8 cellular contexts compared by ENCODE assay signal in genomic region chr11:128734439-128735224, GRCh38. TPM values are rescaled to one million over a fixed set of nuclear protein-coding genes. Genes with fewer than 3 reads are reported as not detected.
DNase-seq lines count a peak whose midpoint lies in the region; ATAC-seq and TF ChIP-seq lines count a peak whose summit lies in the region.

No MANE protein-coding gene starts in this region.

- no peaks in the 10 kb centered on the region for H3K27me3 ChIP-seq in DOHH2 (ENCODE audit: control insufficient read depth, low read length)
- no peaks in the 10 kb centered on the region for H3K27me3 ChIP-seq in esophagus muscularis mucosa

- peak overlapping the region; percentile 65 for H3K4me3 ChIP-seq in DOHH2 (ENCODE audit: low read length)
- peak overlapping the region; percentile 15; the same call in 1 of the 2 replicates for H3K4me3 ChIP-seq in iPS-18c (ENCODE audit: insufficient read depth, low read depth, low read length)
- H3K4me3 ChIP-seq in esophagus muscularis mucosa = no peak overlapping the region

- H3K36me3 ChIP-seq in DOHH2 (ENCODE audit: control insufficient read depth, low read length) (peaks cover 34% of the 10 kb centered on the region), esophagus muscularis mucosa (no peaks in the 10 kb centered on the region)

- ATAC-seq in GM21723 (IDR thresholded peaks at IDR 0.05; ENCODE audit: unreplicated experiment) = peak; percentile 38

- peaks cover 99% of the 10 kb centered on the region for H3K79me2 ChIP-seq in DOHH2 (ENCODE audit: control insufficient read depth, low read length)

- no peaks in the 10 kb centered on the region for H4K20me1 ChIP-seq in DOHH2 (ENCODE audit: control insufficient read depth, insufficient read depth, low read depth, low read length)

- no peaks in the 10 kb centered on the region for H3K9me3 ChIP-seq in DOHH2 (ENCODE audit: control insufficient read depth, insufficient read depth, low read length)
- H3K9me3 ChIP-seq in iPS-18c (ENCODE audit: control insufficient read depth, insufficient read depth, low read length) = no peaks in the 10 kb centered on the region
- H3K9me3 ChIP-seq in esophagus muscularis mucosa = no peaks in the 10 kb centered on the region

- DNase-seq in NAMALWA (ENCODE audit: low spot score) = peak; percentile 62
- no peak for DNase-seq in NCI-H446 treated with DMSO at 0.1 percent for 48 hours (lab: John Stamatoyannopoulos, UW)
- DNase-seq in GM10266 (ENCODE audit: extremely low spot score) = no peak
- DNase-seq in effector CD8-positive, alpha-beta T cell (lab: John Stamatoyannopoulos, UW) = no peak
- DNase-seq in esophagus muscularis mucosa (ENCODE audit: extremely low spot score) = no peak

- H3K27ac ChIP-seq in DOHH2 (ENCODE audit: low read depth, low read length) (peak overlapping the region; percentile 95), esophagus muscularis mucosa (replicated peaks in 1 of 4) (peak overlapping the region in 1 of 4 donors; percentile 10)

- intact Hi-C loops in esophagus muscularis mucosa (cut with DNase I) = no loop called here

- H3F3A ChIP-seq in DOHH2 (ENCODE audit: control insufficient read depth, insufficient read depth) = peaks cover 17% of the 10 kb centered on the region

- no peak for TF ChIP-seq EP300 in esophagus muscularis mucosa (IDR thresholded peaks at IDR 0.05)

- peak overlapping the region; percentile 95 for H3K4me2 ChIP-seq in DOHH2 (ENCODE audit: low read length)

- no peaks in the 10 kb centered on the region for H3K9me2 ChIP-seq in DOHH2 (replicated peaks; ENCODE audit: control insufficient read depth, low read length)

- no peak for TF ChIP-seq POLR2A in esophagus muscularis mucosa (IDR thresholded peaks at IDR 0.05; ENCODE audit: low read depth)

- WGBS in esophagus muscularis mucosa = 83% methylated on average over 13 of the region's 13 CpGs

- H3K4me1 ChIP-seq in DOHH2 (ENCODE audit: control insufficient read depth, low read length) (peaks cover 100% of the 10 kb centered on the region), esophagus muscularis mucosa (peaks cover 0 to 50% (median 38%) of the 10 kb centered on the region in 4 donors)

- TF ChIP-seq CTCF in DOHH2 (IDR thresholded peaks at IDR 0.05; ENCODE audit: low read depth, low read length, poor library complexity, severe bottlenecking) (no peak), GM10266 (IDR thresholded peaks at IDR 0.05; ENCODE audit: control insufficient read depth, insufficient read depth, low read depth, missing control alignments) (no peak), esophagus muscularis mucosa (IDR thresholded peaks at IDR 0.05) (no peak)

RNA-seq across cellular contexts. Expression of gene FLI1, which starts 40.8 kb away (rescaled TPM):
- 10 to 100 TPM; 17.4 to 43.8 (median 29.6) TPM for total RNA-seq in esophagus muscularis mucosa

Comparison
In these comparisons a context has a peak if more than half of its experiments do, and no peak if none do; other contexts are left out.
1. H3K4me3 ChIP-seq: peak in DOHH2 (single experiment) and iPS-18c (single experiment); none in esophagus muscularis mucosa (0 of 4).